ENCODE assay signal across 19 cellular contexts in genomic region chr5:93107828-93108520, GRCh38.
"Had no signal": no experiment of that assay in that cellular context is flagged by ENCODE, and none has a peak within 500 bp of the region (broad histone marks: within the 10 kb centered on the region; RNA-seq: fewer than 3 reads in every experiment).

No MANE protein-coding gene starts in this region.

- H3K36me3 Mint-ChIP-seq: activated naive CD8-positive, alpha-beta T cell had no signal

- H3K4me1 ChIP-seq: gastrocnemius medialis, heart left ventricle, left ventricle myocardium inferior, prostate gland, right atrium auricular region had no signal

- H3K4me3 ChIP-seq: gastrocnemius medialis, heart left ventricle, left ventricle myocardium inferior, prostate gland, right atrium auricular region, skin epidermis, transverse colon, vagina had no signal

- H3K4me3 Mint-ChIP-seq: activated naive CD8-positive, alpha-beta T cell; effector memory CD8-positive, alpha-beta T cell; neural crest cell; stimulated activated naive CD8-positive, alpha-beta T cell treated with anti-CD3 and anti-CD28 coated beads, Interleukin-15, Interleukin-2, amounts not matched to agents 100 ng/mL and 50 ng/mL, for 24 hours had no signal

- H3K9me3 Mint-ChIP-seq: neural crest cell had no signal

- H3K27ac ChIP-seq: gastrocnemius medialis, heart left ventricle, left ventricle myocardium inferior, prostate gland, right atrium auricular region, skin epidermis, transverse colon, vagina, WERI-Rb-1 had no signal

- ATAC-seq: effector memory CD8-positive, alpha-beta T cell; gastrocnemius medialis; heart left ventricle had no signal

- H3K27me3 Mint-ChIP-seq: effector memory CD8-positive, alpha-beta T cell; stimulated activated naive CD8-positive, alpha-beta T cell treated with anti-CD3 and anti-CD28 coated beads, Interleukin-15, Interleukin-2, amounts not matched to agents 100 ng/mL and 50 ng/mL, for 24 hours had no signal

- H3K27me3 ChIP-seq: gastrocnemius medialis, heart left ventricle, right atrium auricular region, transverse colon, vagina had no signal

- H3K36me3 ChIP-seq: gastrocnemius medialis, heart left ventricle, left ventricle myocardium inferior, prostate gland, right atrium auricular region, transverse colon, vagina, WERI-Rb-1 had no signal

- DNase-seq: activated CD4-positive, alpha-beta T cell treated with anti-CD3 and anti-CD28 coated beads for 1 hour; activated gamma-delta T cell treated with Interleukin-2 at 50 U/mL for 16 hours; amniotic stem cell; dermis blood vessel endothelial cell; effector memory CD8-positive, alpha-beta T cell; gastrocnemius medialis; heart left ventricle; left ventricle myocardium inferior; stimulated activated CD4-positive, alpha-beta T cell treated with anti-CD3 and anti-CD28 coated beads, Interleukin-15, amount 100 ng/mL, for 24 hours; stimulated activated CD4-positive, alpha-beta T cell treated with anti-CD3 and anti-CD28 coated beads, Interleukin-2, amount 100 ng/mL, for 48 hours; transverse colon; WERI-Rb-1 had no signal

- H3K27ac Mint-ChIP-seq: activated naive CD8-positive, alpha-beta T cell; effector memory CD8-positive, alpha-beta T cell; stimulated activated naive CD8-positive, alpha-beta T cell treated with anti-CD3 and anti-CD28 coated beads, Interleukin-15, Interleukin-2, amounts not matched to agents 100 ng/mL and 50 ng/mL, for 24 hours had no signal

- H3K9me3 ChIP-seq: gastrocnemius medialis, heart left ventricle, left ventricle myocardium inferior, prostate gland, right atrium auricular region, transverse colon, vagina had no signal
